Comparison of ENCODE assay signal across 23 cellular contexts in genomic region chr15:63824570-63824969, GRCh38.
"Had no signal": no experiment of that assay in that cellular context is flagged by ENCODE, and none has a peak within 500 bp of the region (broad histone marks: within the 10 kb centered on the region; RNA-seq: fewer than 3 reads in every experiment).

No MANE protein-coding gene starts in this region.

- DNase-seq: activated CD4-positive, alpha-beta T cell treated with anti-CD3 and anti-CD28 coated beads for 48 hours; activated CD4-positive, alpha-beta T cell treated with anti-CD3 and anti-CD28 coated beads, Interleukin-2, amount 50 U/mL, for 48 hours; activated CD8-positive, alpha-beta memory T cell treated with anti-CD3 and anti-CD28 coated beads, Interleukin-2, amount 10 ng/mL, durations not matched to agents 7 days and 5 days; activated effector memory CD4-positive, alpha-beta T cell treated with Interleukin-2 at 50 U/mL for 16 hours; activated naive CD4-positive, alpha-beta T cell; activated naive CD8-positive, alpha-beta T cell treated with anti-CD3 and anti-CD28 coated beads for 36 hours; adrenal gland; anterior cingulate cortex; cerebellar nuclear complex; KG1; NCI-H1048; NCI-H146; NCI-H187 treated with DMSO at 0.1 percent for 48 hours; NCI-H2171; NCI-H226; NCI-H526 treated with DMSO at 0.1 percent for 48 hours; NK-92 treated with Interleukin-12 subunit alpha and Interleukin-12 subunit beta, amount 100 ng/mL, for 24 hours; OCI-M1; RPMI8226 had no signal

- H3K4me3 ChIP-seq: adrenal gland, SK-N-MC had no signal

- H3K27me3 ChIP-seq: adrenal gland had no signal

- H3K36me3 ChIP-seq: adrenal gland had no signal

- H3K27ac ChIP-seq: adrenal gland, SK-N-MC had no signal

- H3K27me3 Mint-ChIP-seq: activated CD8-positive, alpha-beta memory T cell treated with anti-CD3 and anti-CD28 coated beads, Interleukin-2, amount 10 ng/mL, durations not matched to agents 7 days and 5 days; activated naive CD8-positive, alpha-beta T cell treated with anti-CD3 and anti-CD28 coated beads for 36 hours had no signal

- H3K27ac Mint-ChIP-seq: activated CD8-positive, alpha-beta memory T cell treated with anti-CD3 and anti-CD28 coated beads, Interleukin-2, amount 10 ng/mL, durations not matched to agents 7 days and 5 days; activated naive CD8-positive, alpha-beta T cell treated with anti-CD3 and anti-CD28 coated beads for 36 hours had no signal

- H3K9me3 ChIP-seq: adrenal gland had no signal

- ATAC-seq: activated CD4-positive, CD25-positive, alpha-beta regulatory T cell treated with anti-CD3 and anti-CD28 coated beads, Interleukin-2, amount 50 U/mL, for 24 hours; activated CD8-positive, alpha-beta memory T cell treated with anti-CD3 and anti-CD28 coated beads, Interleukin-2, amount 10 ng/mL, durations not matched to agents 7 days and 5 days; Panc1; Right ventricle myocardium inferior had no signal

- H3K4me3 Mint-ChIP-seq: activated CD8-positive, alpha-beta memory T cell treated with anti-CD3 and anti-CD28 coated beads, Interleukin-2, amount 10 ng/mL, durations not matched to agents 7 days and 5 days; activated naive CD8-positive, alpha-beta T cell treated with anti-CD3 and anti-CD28 coated beads for 36 hours had no signal
